In the genomic region with DNA sequence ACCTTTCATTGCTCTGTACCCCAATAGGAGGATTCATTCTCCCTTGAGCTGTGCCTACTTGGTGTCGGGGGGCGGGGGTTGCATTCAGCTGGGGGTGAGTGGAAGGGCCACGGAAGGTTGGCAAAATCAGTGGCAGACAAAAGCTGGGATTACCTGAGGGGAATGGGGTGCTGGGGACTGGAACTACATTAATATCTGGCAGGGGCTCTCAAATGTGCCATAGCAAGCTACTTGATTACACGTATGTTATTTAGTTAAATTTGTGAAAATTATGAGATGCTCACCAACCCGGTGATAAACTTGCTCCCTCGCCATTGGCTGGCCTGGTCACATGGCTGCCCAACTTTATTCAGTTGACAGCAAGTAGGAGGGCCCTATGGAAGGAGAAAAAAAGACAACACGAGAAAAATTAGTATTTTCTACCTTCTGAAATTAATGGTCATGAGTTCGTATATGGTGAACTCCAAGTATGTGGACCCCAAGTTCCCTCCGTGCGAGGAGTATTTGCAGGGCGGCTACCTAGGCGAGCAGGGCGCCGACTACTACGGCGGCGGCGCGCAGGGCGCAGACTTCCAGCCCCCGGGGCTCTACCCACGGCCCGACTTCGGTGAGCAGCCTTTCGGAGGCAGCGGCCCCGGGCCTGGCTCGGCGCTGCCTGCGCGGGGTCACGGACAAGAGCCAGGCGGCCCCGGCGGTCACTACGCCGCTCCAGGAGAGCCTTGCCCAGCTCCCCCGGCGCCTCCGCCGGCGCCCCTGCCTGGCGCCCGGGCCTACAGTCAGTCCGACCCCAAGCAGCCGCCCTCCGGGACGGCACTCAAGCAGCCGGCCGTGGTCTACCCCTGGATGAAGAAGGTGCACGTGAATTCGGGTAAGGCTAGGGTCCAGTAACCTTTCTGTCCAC, we compare ENCODE assay signal across 15 cellular contexts. TPM values are rescaled to one million over a fixed set of nuclear protein-coding genes. Genes with fewer than 3 reads are reported as not detected.
DNase-seq lines count a peak whose midpoint lies in the region; ATAC-seq and TF ChIP-seq lines count a peak whose summit lies in the region.
"Had no signal": no experiment of that assay in that cellular context is flagged by ENCODE, and none has a peak within 500 bp of the region (broad histone marks: within the 10 kb centered on the region; RNA-seq: fewer than 3 reads in every experiment).

TSS of gene HOXD4 (plus strand) at position 352 of the 901 bp plus-strand sequence. CDS start at position 436, 84 bp downstream.

- peaks cover 5% of the 10 kb centered on the region for H3K9me3 Mint-ChIP-seq in neural progenitor cell

- in situ Hi-C loops in endometrial microvascular endothelial cells (cut with HindIII; ENCODE audit: inconsistent ontology term, low pct_unique_long_range_greater_than_20kb, low sequenced_read_pairs) (no loop called here), HAP-1 (cut with MboI; ENCODE audit: low sequenced_read_pairs) (no loop called here)

- peak within 1 kb of the TSS; percentile 11 for H3K4me2 ChIP-seq in neural progenitor cell

- H3K4me1 ChIP-seq in neural progenitor cell: no peaks in the 10 kb centered on the region
- H3K4me1 ChIP-seq in HAP-1: peaks cover 3% of the 10 kb centered on the region
- H3K4me1 ChIP-seq: parathyroid adenoma had no signal

- H3K9ac ChIP-seq in neural progenitor cell: no peak within 1 kb of the TSS
- H3K9ac ChIP-seq: parathyroid adenoma had no signal

- H3K27me3 ChIP-seq in neural progenitor cell (peaks cover 100% of the 10 kb centered on the region), HAP-1 (ENCODE audit: low read depth) (no peaks in the 10 kb centered on the region)

- H2AFZ ChIP-seq in neural progenitor cell (replicated peaks): no peak within 1 kb of the TSS
- H2AFZ ChIP-seq: parathyroid adenoma had no signal

- DNase-seq in AG10803 (ENCODE audit: low read depth) (no peak), HK-2 (ENCODE audit: unreplicated experiment) (peak; percentile 44), neural progenitor cell (ENCODE audit: low spot score) (peak; percentile 27), HAP-1 (ENCODE audit: low spot score in 2 of 2) (no peak), SK-N-DZ (ENCODE audit: low spot score) (no peak), AG08395 (ENCODE audit: low spot score) (no peak)
- DNase-seq: CD8-positive, alpha-beta memory T cell; foreskin fibroblast; NK-92 treated with Interleukin-12 subunit alpha and Interleukin-12 subunit beta, amount 100 ng/mL, for 24 hours; stimulated activated CD4-positive, alpha-beta T cell treated with anti-CD3 and anti-CD28 coated beads, Interleukin-4, amount 100 ng/mL, for 24 hours; stimulated activated naive CD4-positive, alpha-beta T cell treated with Interleukin-2 at 50 U/mL for 16 hours had no signal

- H3K27ac ChIP-seq in neural progenitor cell: no peak within 1 kb of the TSS
- H3K27ac ChIP-seq: parathyroid adenoma had no signal

- H3K79me2 ChIP-seq in neural progenitor cell (ENCODE audit: low read depth): no peaks in the 10 kb centered on the region
- H3K79me2 ChIP-seq: parathyroid adenoma had no signal

- no peak within 1 kb of the TSS for H3K27ac Mint-ChIP-seq in neural progenitor cell

- ATAC-seq in HG03097 (IDR thresholded peaks at IDR 0.05; ENCODE audit: low FRiP score, unreplicated experiment): no peak

- H3K4me3 ChIP-seq in AG10803 (ENCODE audit: low read length) (peak within 1 kb of the TSS; percentile 31), neural progenitor cell (no peak within 1 kb of the TSS), HAP-1 (no peak within 1 kb of the TSS)
- H3K4me3 ChIP-seq: lung had no signal

- no peaks in the 10 kb centered on the region for H3K36me3 Mint-ChIP-seq in neural progenitor cell
- H3K36me3 Mint-ChIP-seq: CD8-positive, alpha-beta memory T cell had no signal

- H3K4me3 Mint-ChIP-seq in neural progenitor cell: no peak within 1 kb of the TSS

- no peaks in the 10 kb centered on the region for H3K36me3 ChIP-seq in neural progenitor cell
- H3K36me3 ChIP-seq in HAP-1 (replicated peaks): peaks cover 5% of the 10 kb centered on the region; the same call in 1 of the 2 replicates

- peaks cover 98% of the 10 kb centered on the region for H3K27me3 Mint-ChIP-seq in neural progenitor cell (ENCODE audit: insufficient read depth, low read depth)

- H3K9me3 ChIP-seq in neural progenitor cell (ENCODE audit: low read depth) (no peaks in the 10 kb centered on the region), HAP-1 (no peaks in the 10 kb centered on the region)

- peaks cover 96% of the 10 kb centered on the region for H4K20me1 ChIP-seq in neural progenitor cell (ENCODE audit: low read depth)

- no peaks in the 10 kb centered on the region for H3F3A ChIP-seq in neural progenitor cell (ENCODE audit: low read depth)

- no peaks in the 10 kb centered on the region for H3K4me1 Mint-ChIP-seq in neural progenitor cell

- no peak for TF ChIP-seq CTCF in AG10803 (conservative IDR thresholded peaks at IDR 0.05; ENCODE audit: low read length)
- TF ChIP-seq CTCF in neural progenitor cell (IDR thresholded peaks at IDR 0.05): no peak

RNA-seq across cellular contexts. Expression of gene HOXD4, which starts in this region (rescaled TPM):
- total RNA-seq in endometrial microvascular endothelial cells (ENCODE audit: inconsistent ontology term) (18.7 TPM), neural progenitor cell (ENCODE audit: low replicate concordance) (not detected in 2 replicates)
- 2.6 and 11.6 TPM in 2 replicates for polyA plus RNA-seq in SK-N-DZ (2014; cell fraction: cytosol; rRNA removed)
- 47.5 and 55.4 TPM in 2 replicates for polyA plus RNA-seq in SK-N-DZ (2014; cell fraction: nucleus; rRNA removed)
- total RNA-seq: CD8-positive, alpha-beta memory T cell had no signal
- polyA plus RNA-seq: CD8-positive, alpha-beta memory T cell had no signal

Comparison
In these comparisons a context has a peak if more than half of its experiments do, and no peak if none do; other contexts are left out.
1. RNA of gene HOXD4 (total RNA-seq): 18.7 TPM in endometrial microvascular endothelial cells (single experiment); not detected in neural progenitor cell; every median in the first group is over 10 times any median in the second.
2. Peak in DNase-seq and H3K4me2 ChIP-seq in neural progenitor cell; RNA of the gene not detected or under 1 TPM.